2 cellular contexts compared by ENCODE assay signal in genomic region chr2:174336403-174337336, GRCh38.
A peak's percentile ranks its signal among the peaks of the same experiment; 100 is the strongest.
TF ChIP-seq lines count a peak whose summit lies in the region.

No MANE protein-coding gene starts in this region.

TF ChIP-seq in A549, 52 proteins besides CTCF, POLR2A, EP300 and RAD21 (continues in another document):
- TF ChIP-seq MYC (IDR thresholded peaks at IDR 0.05; ENCODE audit: borderline replicate concordance, low read length) (no peak), ZSCAN20 (CRISPR knock-in tag; IDR thresholded peaks at IDR 0.05) (no peak), RARB (CRISPR knock-in tag; IDR thresholded peaks at IDR 0.05) (no peak), POLR2AphosphoS2 (conservative IDR thresholded peaks at IDR 0.05; ENCODE audit: low read length) (no peak), NFE2L2 (conservative IDR thresholded peaks at IDR 0.05; ENCODE audit: low read length) (no peak), JUN (IDR thresholded peaks at IDR 0.05) (0 out of 5 replicates have a peak, but pooled peaks of 1 of the 2 experiments have one; percentile 25), KDM5A (IDR thresholded peaks at IDR 0.05) (no peak), CHD4 (IDR thresholded peaks at IDR 0.05; ENCODE audit: borderline replicate concordance) (no peak), EHMT2 (IDR thresholded peaks at IDR 0.05; ENCODE audit: low read depth) (no peak), EHF (CRISPR knock-in tag; IDR thresholded peaks at IDR 0.05) (no peak), CHD2 (IDR thresholded peaks at IDR 0.05; ENCODE audit: low read length, partially characterized antibody) (no peak), HDAC2 (IDR thresholded peaks at IDR 0.05) (peak; percentile 19; the same call in 1 of the 2 replicates), JUNB (IDR thresholded peaks at IDR 0.05) (no peak), HOXB13 (CRISPR knock-in tag; IDR thresholded peaks at IDR 0.05; ENCODE audit: low read depth) (no peak), RNF2 (IDR thresholded peaks at IDR 0.05; ENCODE audit: borderline replicate concordance, low read depth) (peak; percentile 92; the same call in 1 of the 2 replicates), SMC3 (IDR thresholded peaks at IDR 0.05) (peak; percentile 37), ZC3H11A (IDR thresholded peaks at IDR 0.05) (no peak), E2F6 (IDR thresholded peaks at IDR 0.05; ENCODE audit: borderline replicate concordance, low read depth) (peak; percentile 90), CBX2 (IDR thresholded peaks at IDR 0.05; ENCODE audit: borderline replicate concordance, low read depth) (no peak), KDM1A (IDR thresholded peaks at IDR 0.05; ENCODE audit: low read depth) (no peak), RFX5 (IDR thresholded peaks at IDR 0.05) (no peak; the same call in 1 of the 2 replicates), HMGXB4 (CRISPR knock-in tag; IDR thresholded peaks at IDR 0.05; ENCODE audit: borderline replicate concordance) (no peak), SREBF2 (IDR thresholded peaks at IDR 0.05) (no peak), PBX3 (IDR thresholded peaks at IDR 0.05) (no peak), ESRRA (IDR thresholded peaks at IDR 0.05; ENCODE audit: borderline replicate concordance, low read length) (no peak), HEYL (CRISPR knock-in tag; IDR thresholded peaks at IDR 0.05) (no peak), PHF8 (IDR thresholded peaks at IDR 0.05; ENCODE audit: borderline replicate concordance, low read depth) (peak; percentile 32; the same call in 1 of the 2 replicates), FOSB (CRISPR knock-in tag; IDR thresholded peaks at IDR 0.05) (no peak), ELK1 (IDR thresholded peaks at IDR 0.05; ENCODE audit: low read depth, low read length) (no peak), ZNF302 (CRISPR knock-in tag; IDR thresholded peaks at IDR 0.05) (no peak), MAFK (IDR thresholded peaks at IDR 0.05; ENCODE audit: partially characterized antibody) (no peak), CEBPB (IDR thresholded peaks at IDR 0.05) (no peak)
- TF ChIP-seq, protein P1, sequence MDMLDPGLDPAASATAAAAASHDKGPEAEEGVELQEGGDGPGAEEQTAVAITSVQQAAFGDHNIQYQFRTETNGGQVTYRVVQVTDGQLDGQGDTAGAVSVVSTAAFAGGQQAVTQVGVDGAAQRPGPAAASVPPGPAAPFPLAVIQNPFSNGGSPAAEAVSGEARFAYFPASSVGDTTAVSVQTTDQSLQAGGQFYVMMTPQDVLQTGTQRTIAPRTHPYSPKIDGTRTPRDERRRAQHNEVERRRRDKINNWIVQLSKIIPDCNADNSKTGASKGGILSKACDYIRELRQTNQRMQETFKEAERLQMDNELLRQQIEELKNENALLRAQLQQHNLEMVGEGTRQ (IDR thresholded peaks at IDR 0.05) = no peak
- TF ChIP-seq, protein P2, sequence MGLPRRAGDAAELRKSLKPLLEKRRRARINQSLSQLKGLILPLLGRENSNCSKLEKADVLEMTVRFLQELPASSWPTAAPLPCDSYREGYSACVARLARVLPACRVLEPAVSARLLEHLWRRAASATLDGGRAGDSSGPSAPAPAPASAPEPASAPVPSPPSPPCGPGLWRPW (IDR thresholded peaks at IDR 0.05) = no peak
- TF ChIP-seq, protein P3, sequence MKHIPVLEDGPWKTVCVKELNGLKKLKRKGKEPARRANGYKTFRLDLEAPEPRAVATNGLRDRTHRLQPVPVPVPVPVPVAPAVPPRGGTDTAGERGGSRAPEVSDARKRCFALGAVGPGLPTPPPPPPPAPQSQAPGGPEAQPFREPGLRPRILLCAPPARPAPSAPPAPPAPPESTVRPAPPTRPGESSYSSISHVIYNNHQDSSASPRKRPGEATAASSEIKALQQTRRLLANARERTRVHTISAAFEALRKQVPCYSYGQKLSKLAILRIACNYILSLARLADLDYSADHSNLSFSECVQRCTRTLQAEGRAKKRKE (CRISPR knock-in tag; IDR thresholded peaks at IDR 0.05; ENCODE audit: low read depth) = no peak

TF ChIP-seq in H1, 55 proteins besides CTCF, POLR2A, EP300 and RAD21 (continues in another document):
- TF ChIP-seq, protein P4, sequence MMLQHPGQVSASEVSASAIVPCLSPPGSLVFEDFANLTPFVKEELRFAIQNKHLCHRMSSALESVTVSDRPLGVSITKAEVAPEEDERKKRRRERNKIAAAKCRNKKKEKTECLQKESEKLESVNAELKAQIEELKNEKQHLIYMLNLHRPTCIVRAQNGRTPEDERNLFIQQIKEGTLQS (IDR thresholded peaks at IDR 0.05; ENCODE audit: insufficient read depth, low read depth, low read length) = no peak
- TF ChIP-seq GTF2F1 (IDR thresholded peaks at IDR 0.05; ENCODE audit: borderline replicate concordance, low read depth, low read length) = no peak
- TF ChIP-seq SAP30 (IDR thresholded peaks at IDR 0.05; ENCODE audit: insufficient read depth, insufficient replicate concordance, low read length) = no peak
- no peak for TF ChIP-seq BRCA1 (IDR thresholded peaks at IDR 0.05; ENCODE audit: low read depth, low read length)
- TF ChIP-seq SP1 (IDR thresholded peaks at IDR 0.05; ENCODE audit: low read depth, low read length) = no peak
- TF ChIP-seq, protein P5, sequence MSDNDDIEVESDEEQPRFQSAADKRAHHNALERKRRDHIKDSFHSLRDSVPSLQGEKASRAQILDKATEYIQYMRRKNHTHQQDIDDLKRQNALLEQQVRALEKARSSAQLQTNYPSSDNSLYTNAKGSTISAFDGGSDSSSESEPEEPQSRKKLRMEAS (IDR thresholded peaks at IDR 0.05) = peak; percentile 82
- no peak for TF ChIP-seq JUND (IDR thresholded peaks at IDR 0.05; ENCODE audit: low read length)
- 0 out of 2 replicates have a peak, but pooled peaks have one; percentile 58 for TF ChIP-seq TEAD4 (IDR thresholded peaks at IDR 0.05; ENCODE audit: low read depth, low read length)
- no peak for TF ChIP-seq SIX5 (IDR thresholded peaks at IDR 0.05; ENCODE audit: low read depth, low read length)
- TF ChIP-seq SP4 (IDR thresholded peaks at IDR 0.05; ENCODE audit: low read length) = no peak
- peak; percentile 87 for TF ChIP-seq EZH2 (IDR thresholded peaks at IDR 0.05; ENCODE audit: low read depth, low read length, severe bottlenecking)
- peak; percentile 95 for TF ChIP-seq SUZ12 (IDR thresholded peaks at IDR 0.05; ENCODE audit: low read length)
- TF ChIP-seq TBP (IDR thresholded peaks at IDR 0.05; ENCODE audit: low read depth, low read length) = peak; percentile 50; the same call in 1 of the 2 replicates
- no peak for TF ChIP-seq BCL11A (IDR thresholded peaks at IDR 0.05; ENCODE audit: low read depth in 2 of 2, low read length in 2 of 2)
- TF ChIP-seq FOSL1 (IDR thresholded peaks at IDR 0.05; ENCODE audit: insufficient read depth, low read depth, low read length) = no peak
- no peak for TF ChIP-seq SIN3A (conservative IDR thresholded peaks at IDR 0.05 in 1 of 2, IDR thresholded peaks at IDR 0.05 in 1 of 2; ENCODE audit: low read depth in 1 of 2, low read length in 2 of 2)
- TF ChIP-seq TAF1 (IDR thresholded peaks at IDR 0.05; ENCODE audit: low read depth, low read length) = 0 out of 2 replicates have a peak, but pooled peaks have one; percentile 4
- no peak for TF ChIP-seq TCF12 (IDR thresholded peaks at IDR 0.05; ENCODE audit: low read depth, low read length)
- no peak for TF ChIP-seq NRF1 (IDR thresholded peaks at IDR 0.05; ENCODE audit: low read depth, low read length)
- TF ChIP-seq RXRA (IDR thresholded peaks at IDR 0.05; ENCODE audit: insufficient read depth, low read depth, low read length) = no peak
- TF ChIP-seq JUN (IDR thresholded peaks at IDR 0.05; ENCODE audit: low read depth, low read length) = no peak
- peak; percentile 36; the same call in 1 of the 2 replicates for TF ChIP-seq RBBP5 (IDR thresholded peaks at IDR 0.05; ENCODE audit: borderline replicate concordance, low read depth, low read length)
- no peak for TF ChIP-seq CHD1 (IDR thresholded peaks at IDR 0.05; ENCODE audit: low read depth, low read length)
- no peak for TF ChIP-seq SIRT6 (IDR thresholded peaks at IDR 0.05; ENCODE audit: low read length)
- peak; percentile 91 for TF ChIP-seq E2F6 (IDR thresholded peaks at IDR 0.05)
- TF ChIP-seq CTBP2 (IDR thresholded peaks at IDR 0.05; ENCODE audit: borderline replicate concordance, insufficient read depth, insufficient read length, low read length) = no peak
- no peak for TF ChIP-seq POU5F1 (IDR thresholded peaks at IDR 0.05; ENCODE audit: low read depth, low read length)
- TF ChIP-seq ASH2L (IDR thresholded peaks at IDR 0.05; ENCODE audit: low read length) = peak; percentile 16
- no peak for TF ChIP-seq CEBPB (IDR thresholded peaks at IDR 0.05; ENCODE audit: low read depth, low read length)
- no peak for TF ChIP-seq HDAC2 (IDR thresholded peaks at IDR 0.05; ENCODE audit: borderline replicate concordance in 1 of 2, low read depth in 2 of 2, low read length in 2 of 2)
- no peak for TF ChIP-seq NANOG (IDR thresholded peaks at IDR 0.05; ENCODE audit: insufficient read depth, low read depth, low read length, poor library complexity, severe bottlenecking)
- TF ChIP-seq, protein P6, sequence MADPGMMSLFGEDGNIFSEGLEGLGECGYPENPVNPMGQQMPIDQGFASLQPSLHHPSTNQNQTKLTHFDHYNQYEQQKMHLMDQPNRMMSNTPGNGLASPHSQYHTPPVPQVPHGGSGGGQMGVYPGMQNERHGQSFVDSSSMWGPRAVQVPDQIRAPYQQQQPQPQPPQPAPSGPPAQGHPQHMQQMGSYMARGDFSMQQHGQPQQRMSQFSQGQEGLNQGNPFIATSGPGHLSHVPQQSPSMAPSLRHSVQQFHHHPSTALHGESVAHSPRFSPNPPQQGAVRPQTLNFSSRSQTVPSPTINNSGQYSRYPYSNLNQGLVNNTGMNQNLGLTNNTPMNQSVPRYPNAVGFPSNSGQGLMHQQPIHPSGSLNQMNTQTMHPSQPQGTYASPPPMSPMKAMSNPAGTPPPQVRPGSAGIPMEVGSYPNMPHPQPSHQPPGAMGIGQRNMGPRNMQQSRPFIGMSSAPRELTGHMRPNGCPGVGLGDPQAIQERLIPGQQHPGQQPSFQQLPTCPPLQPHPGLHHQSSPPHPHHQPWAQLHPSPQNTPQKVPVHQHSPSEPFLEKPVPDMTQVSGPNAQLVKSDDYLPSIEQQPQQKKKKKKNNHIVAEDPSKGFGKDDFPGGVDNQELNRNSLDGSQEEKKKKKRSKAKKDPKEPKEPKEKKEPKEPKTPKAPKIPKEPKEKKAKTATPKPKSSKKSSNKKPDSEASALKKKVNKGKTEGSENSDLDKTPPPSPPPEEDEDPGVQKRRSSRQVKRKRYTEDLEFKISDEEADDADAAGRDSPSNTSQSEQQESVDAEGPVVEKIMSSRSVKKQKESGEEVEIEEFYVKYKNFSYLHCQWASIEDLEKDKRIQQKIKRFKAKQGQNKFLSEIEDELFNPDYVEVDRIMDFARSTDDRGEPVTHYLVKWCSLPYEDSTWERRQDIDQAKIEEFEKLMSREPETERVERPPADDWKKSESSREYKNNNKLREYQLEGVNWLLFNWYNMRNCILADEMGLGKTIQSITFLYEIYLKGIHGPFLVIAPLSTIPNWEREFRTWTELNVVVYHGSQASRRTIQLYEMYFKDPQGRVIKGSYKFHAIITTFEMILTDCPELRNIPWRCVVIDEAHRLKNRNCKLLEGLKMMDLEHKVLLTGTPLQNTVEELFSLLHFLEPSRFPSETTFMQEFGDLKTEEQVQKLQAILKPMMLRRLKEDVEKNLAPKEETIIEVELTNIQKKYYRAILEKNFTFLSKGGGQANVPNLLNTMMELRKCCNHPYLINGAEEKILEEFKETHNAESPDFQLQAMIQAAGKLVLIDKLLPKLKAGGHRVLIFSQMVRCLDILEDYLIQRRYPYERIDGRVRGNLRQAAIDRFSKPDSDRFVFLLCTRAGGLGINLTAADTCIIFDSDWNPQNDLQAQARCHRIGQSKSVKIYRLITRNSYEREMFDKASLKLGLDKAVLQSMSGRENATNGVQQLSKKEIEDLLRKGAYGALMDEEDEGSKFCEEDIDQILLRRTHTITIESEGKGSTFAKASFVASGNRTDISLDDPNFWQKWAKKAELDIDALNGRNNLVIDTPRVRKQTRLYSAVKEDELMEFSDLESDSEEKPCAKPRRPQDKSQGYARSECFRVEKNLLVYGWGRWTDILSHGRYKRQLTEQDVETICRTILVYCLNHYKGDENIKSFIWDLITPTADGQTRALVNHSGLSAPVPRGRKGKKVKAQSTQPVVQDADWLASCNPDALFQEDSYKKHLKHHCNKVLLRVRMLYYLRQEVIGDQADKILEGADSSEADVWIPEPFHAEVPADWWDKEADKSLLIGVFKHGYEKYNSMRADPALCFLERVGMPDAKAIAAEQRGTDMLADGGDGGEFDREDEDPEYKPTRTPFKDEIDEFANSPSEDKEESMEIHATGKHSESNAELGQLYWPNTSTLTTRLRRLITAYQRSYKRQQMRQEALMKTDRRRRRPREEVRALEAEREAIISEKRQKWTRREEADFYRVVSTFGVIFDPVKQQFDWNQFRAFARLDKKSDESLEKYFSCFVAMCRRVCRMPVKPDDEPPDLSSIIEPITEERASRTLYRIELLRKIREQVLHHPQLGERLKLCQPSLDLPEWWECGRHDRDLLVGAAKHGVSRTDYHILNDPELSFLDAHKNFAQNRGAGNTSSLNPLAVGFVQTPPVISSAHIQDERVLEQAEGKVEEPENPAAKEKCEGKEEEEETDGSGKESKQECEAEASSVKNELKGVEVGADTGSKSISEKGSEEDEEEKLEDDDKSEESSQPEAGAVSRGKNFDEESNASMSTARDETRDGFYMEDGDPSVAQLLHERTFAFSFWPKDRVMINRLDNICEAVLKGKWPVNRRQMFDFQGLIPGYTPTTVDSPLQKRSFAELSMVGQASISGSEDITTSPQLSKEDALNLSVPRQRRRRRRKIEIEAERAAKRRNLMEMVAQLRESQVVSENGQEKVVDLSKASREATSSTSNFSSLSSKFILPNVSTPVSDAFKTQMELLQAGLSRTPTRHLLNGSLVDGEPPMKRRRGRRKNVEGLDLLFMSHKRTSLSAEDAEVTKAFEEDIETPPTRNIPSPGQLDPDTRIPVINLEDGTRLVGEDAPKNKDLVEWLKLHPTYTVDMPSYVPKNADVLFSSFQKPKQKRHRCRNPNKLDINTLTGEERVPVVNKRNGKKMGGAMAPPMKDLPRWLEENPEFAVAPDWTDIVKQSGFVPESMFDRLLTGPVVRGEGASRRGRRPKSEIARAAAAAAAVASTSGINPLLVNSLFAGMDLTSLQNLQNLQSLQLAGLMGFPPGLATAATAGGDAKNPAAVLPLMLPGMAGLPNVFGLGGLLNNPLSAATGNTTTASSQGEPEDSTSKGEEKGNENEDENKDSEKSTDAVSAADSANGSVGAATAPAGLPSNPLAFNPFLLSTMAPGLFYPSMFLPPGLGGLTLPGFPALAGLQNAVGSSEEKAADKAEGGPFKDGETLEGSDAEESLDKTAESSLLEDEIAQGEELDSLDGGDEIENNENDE (IDR thresholded peaks at IDR 0.05; ENCODE audit: insufficient replicate concordance, low read length) = no peak
- TF ChIP-seq KDM5A (IDR thresholded peaks at IDR 0.05; ENCODE audit: low read length) = no peak
- TF ChIP-seq PHF8 (conservative IDR thresholded peaks at IDR 0.05; ENCODE audit: low read depth, low read length) = no peak
- peak; percentile 84 for TF ChIP-seq KDM4A (IDR thresholded peaks at IDR 0.05; ENCODE audit: low read depth, low read length, severe bottlenecking)
- peak; percentile 44; the same call in 1 of the 2 replicates for TF ChIP-seq EGR1 (IDR thresholded peaks at IDR 0.05; ENCODE audit: borderline replicate concordance, low read depth, low read length)
- TF ChIP-seq CHD2 (IDR thresholded peaks at IDR 0.05; ENCODE audit: low read length) = no peak; the same call in 1 of the 2 replicates
- no peak for TF ChIP-seq SRF (IDR thresholded peaks at IDR 0.05; ENCODE audit: low read depth, low read length)
- TF ChIP-seq KDM1A (IDR thresholded peaks at IDR 0.05; ENCODE audit: borderline replicate concordance, low read length) = no peak; the same call in 1 of the 2 replicates
